ENCODE assay signal across 6 cellular contexts in the genomic region with DNA sequence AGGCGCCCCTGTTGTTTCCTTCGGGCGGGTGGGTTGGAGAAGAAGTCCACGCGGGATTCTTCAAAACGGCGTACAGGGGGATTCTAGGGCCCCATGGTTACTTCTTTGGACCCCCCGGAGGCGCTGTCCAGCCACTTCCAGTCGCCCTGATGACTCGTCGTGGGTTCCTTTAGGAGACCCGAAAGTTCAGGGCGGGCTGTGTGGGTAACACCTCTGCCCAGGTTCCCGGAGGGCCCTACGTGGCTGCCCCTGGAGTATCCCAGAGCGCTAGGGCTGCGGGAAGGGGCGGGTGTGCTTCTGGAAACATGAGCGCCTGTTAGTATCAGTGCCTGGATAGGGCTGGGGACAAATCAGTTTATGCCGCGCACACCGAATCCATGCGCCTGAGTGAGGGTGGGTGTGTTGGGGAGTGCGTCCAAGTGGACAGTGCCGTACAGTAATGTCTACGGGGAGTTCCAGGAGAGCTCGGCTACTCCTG. TPM values are rescaled to one million over a fixed set of nuclear protein-coding genes. Genes with fewer than 3 reads are reported as not detected.
DNase-seq lines count a peak whose midpoint lies in the region; ATAC-seq and TF ChIP-seq lines count a peak whose summit lies in the region.

No MANE protein-coding gene starts in this region.

- H3K36me3 ChIP-seq in left ventricle myocardium inferior = peaks cover 22% of the 10 kb centered on the region
- H3K36me3 ChIP-seq in tibial artery = peaks cover 0 to 20% (median 6%) of the 10 kb centered on the region in 3 donors

- TF ChIP-seq CTCF in left ventricle myocardium inferior (IDR thresholded peaks at IDR 0.05; ENCODE audit: borderline replicate concordance) = no peak
- TF ChIP-seq CTCF in tibial artery (IDR thresholded peaks at IDR 0.05) = no peak

- intact Hi-C loops in left ventricle myocardium inferior (cut with micrococcal nuclease) = loop anchor here (2.0 kb wide), 1 partner anchor 186 kb away; no protein-coding TSS in a partner anchor
- intact Hi-C loops in tibial artery (cut with DNase I; ENCODE audit: low total_unique reads) = loop anchor here (2.0 kb wide), 1 partner anchor 190 kb away; no protein-coding TSS in a partner anchor

- DNase-seq in DMS153 (lab: John Stamatoyannopoulos, UW) = peak; percentile 9
- no peak for DNase-seq in DMS153 treated with DMSO at 0.1 percent for 48 hours (lab: John Stamatoyannopoulos, UW; ENCODE audit: unreplicated experiment)
- DNase-seq in T1000 (lab: John Stamatoyannopoulos, UW) = peak; percentile 54
- no peak for DNase-seq in left ventricle myocardium inferior
- peak in 1 of 2 donors; percentile 60 for DNase-seq in tibial artery

- H3K4me3 ChIP-seq in left ventricle myocardium inferior (peak overlapping the region; percentile 84), tibial artery (peak overlapping the region; percentile 51 to 60)

- H3K27me3 ChIP-seq in left ventricle myocardium inferior (ENCODE audit: low read depth) (peaks cover 81% of the 10 kb centered on the region), tibial artery (peaks cover 0 to 55% of the 10 kb centered on the region in 2 donors)

- H3K4me1 ChIP-seq in left ventricle myocardium inferior (peaks cover 78% of the 10 kb centered on the region), tibial artery (peaks cover 0 to 53% (median 45%) of the 10 kb centered on the region in 4 donors)

- no peak for ATAC-seq in HG03342 (IDR thresholded peaks at IDR 0.05; ENCODE audit: unreplicated experiment)

- peak overlapping the region; percentile 96 for H3K27ac ChIP-seq in left ventricle myocardium inferior (replicated peaks)
- peak overlapping the region in 1 of 2 donors; percentile 8 for H3K27ac ChIP-seq in tibial artery

- H3K9me3 ChIP-seq in left ventricle myocardium inferior (replicated peaks) = no peaks in the 10 kb centered on the region
- no peaks in the 10 kb centered on the region for H3K9me3 ChIP-seq in tibial artery

RNA-seq across cellular contexts. Expression of gene HIC1, which starts 0.6 kb away (rescaled TPM):
- total RNA-seq in left ventricle myocardium inferior = 23.5 TPM

RNA-seq across cellular contexts. Expression of gene OVCA2, which starts 12.5 kb away (rescaled TPM):
- 16.6 TPM for total RNA-seq in left ventricle myocardium inferior

RNA-seq across cellular contexts. Expression of gene DPH1, which starts 24.3 kb away (rescaled TPM):
- total RNA-seq in left ventricle myocardium inferior = 29.1 TPM

RNA-seq across cellular contexts. Expression of gene RTN4RL1, which starts 29.2 kb away (rescaled TPM):
- total RNA-seq in left ventricle myocardium inferior = 4.0 TPM

Comparison
In these comparisons a context has a peak if more than half of its experiments do, and no peak if none do; other contexts are left out.
1. DNase-seq: peak in DMS153 (single experiment) and T1000 (single experiment); none in DMS153 treated with DMSO at 0.1 percent for 48 hours (single experiment) and left ventricle myocardium inferior (single experiment).